Comparison of ENCODE assay signal across 1 cellular context in the genomic region with DNA sequence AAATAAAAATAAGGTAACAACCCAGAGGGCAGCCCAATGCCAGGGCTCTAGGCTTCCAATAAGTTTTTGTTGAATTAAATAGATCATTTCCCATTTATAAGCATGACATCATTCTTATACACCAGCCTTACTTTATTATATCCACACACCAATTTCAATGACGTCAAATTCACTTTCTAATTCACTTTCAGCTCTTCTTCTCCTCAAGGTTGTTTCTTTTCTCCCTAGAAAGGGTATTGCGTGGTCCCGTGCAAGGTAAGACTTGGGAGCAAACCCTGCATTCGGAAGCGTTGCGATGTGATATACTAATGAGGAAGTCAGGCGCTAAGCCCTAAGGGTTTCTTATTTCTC.
TF ChIP-seq lines count a peak whose summit lies in the region.

No MANE protein-coding gene starts in this region.

TF ChIP-seq in GM23338, 12 proteins besides CTCF, POLR2A, EP300 and RAD21 (continued from another document):
- TF ChIP-seq, protein P1, sequence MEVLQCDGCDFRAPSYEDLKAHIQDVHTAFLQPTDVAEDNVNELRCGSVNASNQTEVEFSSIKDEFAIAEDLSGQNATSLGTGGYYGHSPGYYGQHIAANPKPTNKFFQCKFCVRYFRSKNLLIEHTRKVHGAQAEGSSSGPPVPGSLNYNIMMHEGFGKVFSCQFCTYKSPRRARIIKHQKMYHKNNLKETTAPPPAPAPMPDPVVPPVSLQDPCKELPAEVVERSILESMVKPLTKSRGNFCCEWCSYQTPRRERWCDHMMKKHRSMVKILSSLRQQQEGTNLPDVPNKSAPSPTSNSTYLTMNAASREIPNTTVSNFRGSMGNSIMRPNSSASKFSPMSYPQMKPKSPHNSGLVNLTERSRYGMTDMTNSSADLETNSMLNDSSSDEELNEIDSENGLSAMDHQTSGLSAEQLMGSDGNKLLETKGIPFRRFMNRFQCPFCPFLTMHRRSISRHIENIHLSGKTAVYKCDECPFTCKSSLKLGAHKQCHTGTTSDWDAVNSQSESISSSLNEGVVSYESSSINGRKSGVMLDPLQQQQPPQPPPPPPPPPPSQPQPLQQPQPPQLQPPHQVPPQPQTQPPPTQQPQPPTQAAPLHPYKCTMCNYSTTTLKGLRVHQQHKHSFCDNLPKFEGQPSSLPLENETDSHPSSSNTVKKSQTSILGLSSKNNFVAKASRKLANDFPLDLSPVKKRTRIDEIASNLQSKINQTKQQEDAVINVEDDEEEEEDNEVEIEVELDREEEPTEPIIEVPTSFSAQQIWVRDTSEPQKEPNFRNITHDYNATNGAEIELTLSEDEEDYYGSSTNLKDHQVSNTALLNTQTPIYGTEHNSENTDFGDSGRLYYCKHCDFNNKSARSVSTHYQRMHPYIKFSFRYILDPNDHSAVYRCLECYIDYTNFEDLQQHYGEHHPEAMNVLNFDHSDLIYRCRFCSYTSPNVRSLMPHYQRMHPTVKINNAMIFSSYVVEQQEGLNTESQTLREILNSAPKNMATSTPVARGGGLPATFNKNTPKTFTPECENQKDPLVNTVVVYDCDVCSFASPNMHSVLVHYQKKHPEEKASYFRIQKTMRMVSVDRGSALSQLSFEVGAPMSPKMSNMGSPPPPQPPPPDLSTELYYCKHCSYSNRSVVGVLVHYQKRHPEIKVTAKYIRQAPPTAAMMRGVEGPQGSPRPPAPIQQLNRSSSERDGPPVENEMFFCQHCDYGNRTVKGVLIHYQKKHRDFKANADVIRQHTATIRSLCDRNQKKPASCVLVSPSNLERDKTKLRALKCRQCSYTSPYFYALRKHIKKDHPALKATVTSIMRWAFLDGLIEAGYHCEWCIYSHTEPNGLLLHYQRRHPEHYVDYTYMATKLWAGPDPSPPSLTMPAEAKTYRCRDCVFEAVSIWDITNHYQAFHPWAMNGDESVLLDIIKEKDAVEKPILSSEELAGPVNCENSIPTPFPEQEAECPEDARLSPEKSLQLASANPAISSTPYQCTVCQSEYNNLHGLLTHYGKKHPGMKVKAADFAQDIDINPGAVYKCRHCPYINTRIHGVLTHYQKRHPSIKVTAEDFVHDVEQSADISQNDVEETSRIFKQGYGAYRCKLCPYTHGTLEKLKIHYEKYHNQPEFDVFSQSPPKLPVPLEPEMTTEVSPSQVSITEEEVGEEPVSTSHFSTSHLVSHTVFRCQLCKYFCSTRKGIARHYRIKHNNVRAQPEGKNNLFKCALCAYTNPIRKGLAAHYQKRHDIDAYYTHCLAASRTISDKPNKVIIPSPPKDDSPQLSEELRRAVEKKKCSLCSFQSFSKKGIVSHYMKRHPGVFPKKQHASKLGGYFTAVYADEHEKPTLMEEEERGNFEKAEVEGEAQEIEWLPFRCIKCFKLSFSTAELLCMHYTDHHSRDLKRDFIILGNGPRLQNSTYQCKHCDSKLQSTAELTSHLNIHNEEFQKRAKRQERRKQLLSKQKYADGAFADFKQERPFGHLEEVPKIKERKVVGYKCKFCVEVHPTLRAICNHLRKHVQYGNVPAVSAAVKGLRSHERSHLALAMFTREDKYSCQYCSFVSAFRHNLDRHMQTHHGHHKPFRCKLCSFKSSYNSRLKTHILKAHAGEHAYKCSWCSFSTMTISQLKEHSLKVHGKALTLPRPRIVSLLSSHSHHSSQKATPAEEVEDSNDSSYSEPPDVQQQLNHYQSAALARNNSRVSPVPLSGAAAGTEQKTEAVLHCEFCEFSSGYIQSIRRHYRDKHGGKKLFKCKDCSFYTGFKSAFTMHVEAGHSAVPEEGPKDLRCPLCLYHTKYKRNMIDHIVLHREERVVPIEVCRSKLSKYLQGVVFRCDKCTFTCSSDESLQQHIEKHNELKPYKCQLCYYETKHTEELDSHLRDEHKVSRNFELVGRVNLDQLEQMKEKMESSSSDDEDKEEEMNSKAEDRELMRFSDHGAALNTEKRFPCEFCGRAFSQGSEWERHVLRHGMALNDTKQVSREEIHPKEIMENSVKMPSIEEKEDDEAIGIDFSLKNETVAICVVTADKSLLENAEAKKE (CRISPR knock-in tag; IDR thresholded peaks at IDR 0.05): no peak
- TF ChIP-seq STAT1 (IDR thresholded peaks at IDR 0.05; ENCODE audit: unreplicated experiment): no peak
- no peak for TF ChIP-seq JUNB (IDR thresholded peaks at IDR 0.05; ENCODE audit: unreplicated experiment)
- TF ChIP-seq, protein P2, sequence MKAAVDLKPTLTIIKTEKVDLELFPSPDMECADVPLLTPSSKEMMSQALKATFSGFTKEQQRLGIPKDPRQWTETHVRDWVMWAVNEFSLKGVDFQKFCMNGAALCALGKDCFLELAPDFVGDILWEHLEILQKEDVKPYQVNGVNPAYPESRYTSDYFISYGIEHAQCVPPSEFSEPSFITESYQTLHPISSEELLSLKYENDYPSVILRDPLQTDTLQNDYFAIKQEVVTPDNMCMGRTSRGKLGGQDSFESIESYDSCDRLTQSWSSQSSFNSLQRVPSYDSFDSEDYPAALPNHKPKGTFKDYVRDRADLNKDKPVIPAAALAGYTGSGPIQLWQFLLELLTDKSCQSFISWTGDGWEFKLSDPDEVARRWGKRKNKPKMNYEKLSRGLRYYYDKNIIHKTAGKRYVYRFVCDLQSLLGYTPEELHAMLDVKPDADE (IDR thresholded peaks at IDR 0.05): no peak
- no peak for TF ChIP-seq ZNF331 (CRISPR knock-in tag; IDR thresholded peaks at IDR 0.05; ENCODE audit: low read depth)
